Comparison of ENCODE assay signal across 11 cellular contexts in genomic region chr6:56683882-56684281, GRCh38. TPM values are rescaled to one million over a fixed set of nuclear protein-coding genes. Genes with fewer than 3 reads are reported as not detected.
DNase-seq lines count a peak whose midpoint lies in the region; ATAC-seq and TF ChIP-seq lines count a peak whose summit lies in the region.
"Had no signal": no experiment of that assay in that cellular context is flagged by ENCODE, and none has a peak within 500 bp of the region (broad histone marks: within the 10 kb centered on the region; RNA-seq: fewer than 3 reads in every experiment).

No MANE protein-coding gene starts in this region.

- no peak overlapping the region for H3K27ac Mint-ChIP-seq in effector memory CD8-positive, alpha-beta T cell
- H3K27ac Mint-ChIP-seq: activated T-cell treated with anti-CD3 and anti-CD28 coated beads, Interleukin-2, amount 50 U/mL, for 72 hours had no signal

- WGBS in suprapubic skin: 50% methylated on average over 1 of the region's 1 CpG

- H3K9me3 ChIP-seq in right atrium auricular region (no peaks in the 10 kb centered on the region), suprapubic skin (no peaks in the 10 kb centered on the region)

- TF ChIP-seq CTCF in right atrium auricular region (IDR thresholded peaks at IDR 0.05) (no peak), suprapubic skin (IDR thresholded peaks at IDR 0.05) (no peak)

- H3K36me3 ChIP-seq in right atrium auricular region (no peaks in the 10 kb centered on the region), suprapubic skin (no peaks in the 10 kb centered on the region)

- H3K9me3 Mint-ChIP-seq in effector memory CD8-positive, alpha-beta T cell: peaks cover 0 to 4% of the 10 kb centered on the region in 2 donors
- H3K9me3 Mint-ChIP-seq: activated T-cell treated with anti-CD3 and anti-CD28 coated beads, Interleukin-2, amount 50 U/mL, for 72 hours had no signal

- DNase-seq in HS-27A (ENCODE audit: low read depth) (peak; percentile 48), astrocyte of the hippocampus (ENCODE audit: low read depth, low spot score) (peak; percentile 79), right atrium auricular region (ENCODE audit: low spot score) (peak; percentile 68), suprapubic skin (ENCODE audit: low spot score in 2 of 2) (no peak), NOMO-1 treated with dmso at 0.1 percent for 144 hours (lab: John Stamatoyannopoulos, UW; ENCODE audit: unreplicated experiment) (no peak)
- DNase-seq in effector memory CD8-positive, alpha-beta T cell: no peak
- DNase-seq: activated T-cell treated with anti-CD3 and anti-CD28 coated beads, Interleukin-2, amount 50 U/mL, for 72 hours; MV-4-11; stimulated activated naive CD4-positive, alpha-beta T cell had no signal

- H3K4me1 ChIP-seq in right atrium auricular region: peaks cover 0 to 45% of the 10 kb centered on the region in 2 donors
- peaks cover 25% of the 10 kb centered on the region for H3K4me1 ChIP-seq in suprapubic skin

- no peak for TF ChIP-seq POLR2A in suprapubic skin (IDR thresholded peaks at IDR 0.05)

- TF ChIP-seq EP300 in suprapubic skin (IDR thresholded peaks at IDR 0.05): no peak

- H3K4me3 ChIP-seq in right atrium auricular region (no peak overlapping the region), suprapubic skin (no peak overlapping the region)

- H3K4me3 Mint-ChIP-seq in effector memory CD8-positive, alpha-beta T cell: no peak overlapping the region
- H3K4me3 Mint-ChIP-seq: activated T-cell treated with anti-CD3 and anti-CD28 coated beads, Interleukin-2, amount 50 U/mL, for 72 hours had no signal

- H3K4me1 Mint-ChIP-seq in effector memory CD8-positive, alpha-beta T cell (ENCODE audit: low read depth in 2 of 2): no peaks in the 10 kb centered on the region

- H3K27me3 ChIP-seq in right atrium auricular region: no peaks in the 10 kb centered on the region
- H3K27me3 ChIP-seq in suprapubic skin: no peaks in the 10 kb centered on the region

- ATAC-seq in effector memory CD8-positive, alpha-beta T cell (replicated peaks): no peak
- ATAC-seq in HG02852 (IDR thresholded peaks at IDR 0.05; ENCODE audit: unreplicated experiment) (no peak), GM21390 (IDR thresholded peaks at IDR 0.05; ENCODE audit: unreplicated experiment) (no peak)
- ATAC-seq: activated T-cell treated with anti-CD3 and anti-CD28 coated beads, Interleukin-2, amount 50 U/mL, for 72 hours had no signal

- H3K36me3 Mint-ChIP-seq in effector memory CD8-positive, alpha-beta T cell (ENCODE audit: insufficient read depth): no peaks in the 10 kb centered on the region

- H3K27ac ChIP-seq in right atrium auricular region (peak overlapping the region; percentile 79 to 89), suprapubic skin (peak overlapping the region; percentile 73)

- no peaks in the 10 kb centered on the region for H3K27me3 Mint-ChIP-seq in effector memory CD8-positive, alpha-beta T cell

RNA-seq across cellular contexts. Expression of gene DST, which starts 41.2 kb away (rescaled TPM):
- 100 to 1,000 TPM; 257 to 285 TPM for total RNA-seq in right atrium auricular region
- 1,000 to 10,000 TPM in 1 of 4 donors, 100 to 1,000 TPM in 3; 637 to 1,048 (median 751) TPM for total RNA-seq in suprapubic skin

Comparison
In these comparisons a context has a peak if more than half of its experiments do, and no peak if none do; other contexts are left out.
1. DNase-seq: peak in HS-27A (single experiment), astrocyte of the hippocampus (single experiment) and right atrium auricular region (single experiment); none in suprapubic skin (0 of 2), effector memory CD8-positive, alpha-beta T cell (0 of 3) and NOMO-1 treated with dmso at 0.1 percent for 144 hours (single experiment).